Comparison of ENCODE assay signal across 1 cellular context in the genomic region with DNA sequence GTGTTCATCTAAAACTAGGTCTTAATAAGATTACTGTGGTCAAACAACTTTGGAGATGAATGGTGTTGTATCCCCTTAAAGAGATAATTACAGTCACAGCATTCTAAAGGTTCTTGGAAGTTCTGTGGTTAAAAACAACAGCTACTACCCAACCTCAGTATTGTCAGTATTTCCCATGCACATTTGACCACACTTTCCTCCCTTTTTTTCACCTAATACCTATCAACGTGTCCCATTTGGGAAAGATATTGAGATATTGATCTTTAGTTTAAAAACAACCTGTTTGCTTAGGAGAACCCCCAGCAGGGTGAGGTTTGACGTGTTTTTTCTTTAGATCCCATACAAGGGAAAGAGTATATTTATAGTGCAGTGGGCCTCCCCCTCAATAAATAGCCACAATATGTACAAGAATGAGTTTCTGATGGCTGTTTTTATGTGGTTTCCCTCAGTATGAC.
TF ChIP-seq lines count a peak whose summit lies in the region.

No MANE protein-coding gene starts in this region.

TF ChIP-seq in GM12878, 131 proteins besides CTCF, POLR2A, EP300 and RAD21 (continued from another document and continues in another):
- TF ChIP-seq, protein P1, sequence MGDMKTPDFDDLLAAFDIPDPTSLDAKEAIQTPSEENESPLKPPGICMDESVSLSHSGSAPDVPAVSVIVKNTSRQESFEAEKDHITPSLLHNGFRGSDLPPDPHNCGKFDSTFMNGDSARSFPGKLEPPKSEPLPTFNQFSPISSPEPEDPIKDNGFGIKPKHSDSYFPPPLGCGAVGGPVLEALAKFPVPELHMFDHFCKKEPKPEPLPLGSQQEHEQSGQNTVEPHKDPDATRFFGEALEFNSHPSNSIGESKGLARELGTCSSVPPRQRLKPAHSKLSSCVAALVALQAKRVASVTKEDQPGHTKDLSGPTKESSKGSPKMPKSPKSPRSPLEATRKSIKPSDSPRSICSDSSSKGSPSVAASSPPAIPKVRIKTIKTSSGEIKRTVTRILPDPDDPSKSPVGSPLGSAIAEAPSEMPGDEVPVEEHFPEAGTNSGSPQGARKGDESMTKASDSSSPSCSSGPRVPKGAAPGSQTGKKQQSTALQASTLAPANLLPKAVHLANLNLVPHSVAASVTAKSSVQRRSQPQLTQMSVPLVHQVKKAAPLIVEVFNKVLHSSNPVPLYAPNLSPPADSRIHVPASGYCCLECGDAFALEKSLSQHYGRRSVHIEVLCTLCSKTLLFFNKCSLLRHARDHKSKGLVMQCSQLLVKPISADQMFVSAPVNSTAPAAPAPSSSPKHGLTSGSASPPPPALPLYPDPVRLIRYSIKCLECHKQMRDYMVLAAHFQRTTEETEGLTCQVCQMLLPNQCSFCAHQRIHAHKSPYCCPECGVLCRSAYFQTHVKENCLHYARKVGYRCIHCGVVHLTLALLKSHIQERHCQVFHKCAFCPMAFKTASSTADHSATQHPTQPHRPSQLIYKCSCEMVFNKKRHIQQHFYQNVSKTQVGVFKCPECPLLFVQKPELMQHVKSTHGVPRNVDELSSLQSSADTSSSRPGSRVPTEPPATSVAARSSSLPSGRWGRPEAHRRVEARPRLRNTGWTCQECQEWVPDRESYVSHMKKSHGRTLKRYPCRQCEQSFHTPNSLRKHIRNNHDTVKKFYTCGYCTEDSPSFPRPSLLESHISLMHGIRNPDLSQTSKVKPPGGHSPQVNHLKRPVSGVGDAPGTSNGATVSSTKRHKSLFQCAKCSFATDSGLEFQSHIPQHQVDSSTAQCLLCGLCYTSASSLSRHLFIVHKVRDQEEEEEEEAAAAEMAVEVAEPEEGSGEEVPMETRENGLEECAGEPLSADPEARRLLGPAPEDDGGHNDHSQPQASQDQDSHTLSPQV (IDR thresholded peaks at IDR 0.05): no peak
- TF ChIP-seq TCF12 (IDR thresholded peaks at IDR 0.05; ENCODE audit: low read depth, low read length): 0 out of 2 replicates have a peak, but pooled peaks have one; percentile 16
- no peak for TF ChIP-seq POU2F2 (IDR thresholded peaks at IDR 0.05; ENCODE audit: borderline replicate concordance, low read depth, low read length)
- TF ChIP-seq, protein P2, sequence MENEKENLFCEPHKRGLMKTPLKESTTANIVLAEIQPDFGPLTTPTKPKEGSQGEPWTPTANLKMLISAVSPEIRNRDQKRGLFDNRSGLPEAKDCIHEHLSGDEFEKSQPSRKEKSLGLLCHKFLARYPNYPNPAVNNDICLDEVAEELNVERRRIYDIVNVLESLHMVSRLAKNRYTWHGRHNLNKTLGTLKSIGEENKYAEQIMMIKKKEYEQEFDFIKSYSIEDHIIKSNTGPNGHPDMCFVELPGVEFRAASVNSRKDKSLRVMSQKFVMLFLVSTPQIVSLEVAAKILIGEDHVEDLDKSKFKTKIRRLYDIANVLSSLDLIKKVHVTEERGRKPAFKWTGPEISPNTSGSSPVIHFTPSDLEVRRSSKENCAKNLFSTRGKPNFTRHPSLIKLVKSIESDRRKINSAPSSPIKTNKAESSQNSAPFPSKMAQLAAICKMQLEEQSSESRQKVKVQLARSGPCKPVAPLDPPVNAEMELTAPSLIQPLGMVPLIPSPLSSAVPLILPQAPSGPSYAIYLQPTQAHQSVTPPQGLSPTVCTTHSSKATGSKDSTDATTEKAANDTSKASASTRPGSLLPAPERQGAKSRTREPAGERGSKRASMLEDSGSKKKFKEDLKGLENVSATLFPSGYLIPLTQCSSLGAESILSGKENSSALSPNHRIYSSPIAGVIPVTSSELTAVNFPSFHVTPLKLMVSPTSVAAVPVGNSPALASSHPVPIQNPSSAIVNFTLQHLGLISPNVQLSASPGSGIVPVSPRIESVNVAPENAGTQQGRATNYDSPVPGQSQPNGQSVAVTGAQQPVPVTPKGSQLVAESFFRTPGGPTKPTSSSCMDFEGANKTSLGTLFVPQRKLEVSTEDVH (IDR thresholded peaks at IDR 0.05; ENCODE audit: low read depth, partially characterized antibody): no peak
- TF ChIP-seq MXI1 (IDR thresholded peaks at IDR 0.05; ENCODE audit: low read depth, low read length): no peak
- no peak for TF ChIP-seq EZH2 (IDR thresholded peaks at IDR 0.05; ENCODE audit: borderline replicate concordance, control insufficient read depth, low read depth, low read length)
- TF ChIP-seq, protein P3, sequence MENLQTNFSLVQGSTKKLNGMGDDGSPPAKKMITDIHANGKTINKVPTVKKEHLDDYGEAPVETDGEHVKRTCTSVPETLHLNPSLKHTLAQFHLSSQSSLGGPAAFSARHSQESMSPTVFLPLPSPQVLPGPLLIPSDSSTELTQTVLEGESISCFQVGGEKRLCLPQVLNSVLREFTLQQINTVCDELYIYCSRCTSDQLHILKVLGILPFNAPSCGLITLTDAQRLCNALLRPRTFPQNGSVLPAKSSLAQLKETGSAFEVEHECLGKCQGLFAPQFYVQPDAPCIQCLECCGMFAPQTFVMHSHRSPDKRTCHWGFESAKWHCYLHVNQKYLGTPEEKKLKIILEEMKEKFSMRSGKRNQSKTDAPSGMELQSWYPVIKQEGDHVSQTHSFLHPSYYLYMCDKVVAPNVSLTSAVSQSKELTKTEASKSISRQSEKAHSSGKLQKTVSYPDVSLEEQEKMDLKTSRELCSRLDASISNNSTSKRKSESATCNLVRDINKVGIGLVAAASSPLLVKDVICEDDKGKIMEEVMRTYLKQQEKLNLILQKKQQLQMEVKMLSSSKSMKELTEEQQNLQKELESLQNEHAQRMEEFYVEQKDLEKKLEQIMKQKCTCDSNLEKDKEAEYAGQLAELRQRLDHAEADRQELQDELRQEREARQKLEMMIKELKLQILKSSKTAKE (IDR thresholded peaks at IDR 0.05; ENCODE audit: low read depth, poor library complexity, severe bottlenecking): no peak
- TF ChIP-seq RUNX3 (IDR thresholded peaks at IDR 0.05; ENCODE audit: low read length): peak; percentile 89
- TF ChIP-seq SUPT20H (IDR thresholded peaks at IDR 0.05; ENCODE audit: borderline replicate concordance, control insufficient read depth, low read depth, low read length): no peak
- no peak for TF ChIP-seq CHD4 (IDR thresholded peaks at IDR 0.05)
- TF ChIP-seq ZNF274 (IDR thresholded peaks at IDR 0.05; ENCODE audit: insufficient read depth, insufficient read length): no peak
- TF ChIP-seq GATAD2B (conservative IDR thresholded peaks at IDR 0.05; ENCODE audit: low read depth): no peak
- TF ChIP-seq ZNF622 (IDR thresholded peaks at IDR 0.05): no peak
- TF ChIP-seq CBFB (IDR thresholded peaks at IDR 0.05; ENCODE audit: low read depth): no peak
- TF ChIP-seq, protein P4, sequence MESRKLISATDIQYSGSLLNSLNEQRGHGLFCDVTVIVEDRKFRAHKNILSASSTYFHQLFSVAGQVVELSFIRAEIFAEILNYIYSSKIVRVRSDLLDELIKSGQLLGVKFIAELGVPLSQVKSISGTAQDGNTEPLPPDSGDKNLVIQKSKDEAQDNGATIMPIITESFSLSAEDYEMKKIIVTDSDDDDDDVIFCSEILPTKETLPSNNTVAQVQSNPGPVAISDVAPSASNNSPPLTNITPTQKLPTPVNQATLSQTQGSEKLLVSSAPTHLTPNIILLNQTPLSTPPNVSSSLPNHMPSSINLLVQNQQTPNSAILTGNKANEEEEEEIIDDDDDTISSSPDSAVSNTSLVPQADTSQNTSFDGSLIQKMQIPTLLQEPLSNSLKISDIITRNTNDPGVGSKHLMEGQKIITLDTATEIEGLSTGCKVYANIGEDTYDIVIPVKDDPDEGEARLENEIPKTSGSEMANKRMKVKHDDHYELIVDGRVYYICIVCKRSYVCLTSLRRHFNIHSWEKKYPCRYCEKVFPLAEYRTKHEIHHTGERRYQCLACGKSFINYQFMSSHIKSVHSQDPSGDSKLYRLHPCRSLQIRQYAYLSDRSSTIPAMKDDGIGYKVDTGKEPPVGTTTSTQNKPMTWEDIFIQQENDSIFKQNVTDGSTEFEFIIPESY (IDR thresholded peaks at IDR 0.05): no peak
- no peak for TF ChIP-seq RFX5 (IDR thresholded peaks at IDR 0.05; ENCODE audit: low read depth, low read length)
- TF ChIP-seq SMARCA5 (IDR thresholded peaks at IDR 0.05): no peak
- TF ChIP-seq SP1 (IDR thresholded peaks at IDR 0.05; ENCODE audit: low read depth, low read length): no peak
- TF ChIP-seq SIX5 (IDR thresholded peaks at IDR 0.05; ENCODE audit: low read depth, low read length, severe bottlenecking): no peak
- no peak for TF ChIP-seq SRF (IDR thresholded peaks at IDR 0.05; ENCODE audit: low read depth in 2 of 2, low read length in 2 of 2)
- TF ChIP-seq SMC3 (IDR thresholded peaks at IDR 0.05; ENCODE audit: borderline replicate concordance, low read length): no peak
- TF ChIP-seq CREM (IDR thresholded peaks at IDR 0.05; ENCODE audit: low read depth): no peak
- no peak for TF ChIP-seq PAX8 (IDR thresholded peaks at IDR 0.05)
- peak; percentile 75 for TF ChIP-seq IKZF1 (conservative IDR thresholded peaks at IDR 0.05)
- no peak for TF ChIP-seq STAT3 (IDR thresholded peaks at IDR 0.05; ENCODE audit: low read depth, low read length)
- TF ChIP-seq CEBPB (IDR thresholded peaks at IDR 0.05; ENCODE audit: borderline replicate concordance in 1 of 2, low read depth in 2 of 2, low read length in 2 of 2): no peak
- TF ChIP-seq WRNIP1 (IDR thresholded peaks at IDR 0.05; ENCODE audit: borderline replicate concordance, low read depth, low read length): no peak
- no peak for TF ChIP-seq TBL1XR1 (IDR thresholded peaks at IDR 0.05; ENCODE audit: low read depth, low read length)
- TF ChIP-seq BMI1 (IDR thresholded peaks at IDR 0.05; ENCODE audit: borderline replicate concordance): no peak
- no peak for TF ChIP-seq HDGF (IDR thresholded peaks at IDR 0.05)
- no peak for TF ChIP-seq HDAC2 (IDR thresholded peaks at IDR 0.05)
- no peak for TF ChIP-seq FOS (IDR thresholded peaks at IDR 0.05; ENCODE audit: borderline replicate concordance, extremely low read depth, insufficient read length)
- TF ChIP-seq NFIC (IDR thresholded peaks at IDR 0.05; ENCODE audit: low read depth, low read length): peak; percentile 75
- TF ChIP-seq, protein P5, sequence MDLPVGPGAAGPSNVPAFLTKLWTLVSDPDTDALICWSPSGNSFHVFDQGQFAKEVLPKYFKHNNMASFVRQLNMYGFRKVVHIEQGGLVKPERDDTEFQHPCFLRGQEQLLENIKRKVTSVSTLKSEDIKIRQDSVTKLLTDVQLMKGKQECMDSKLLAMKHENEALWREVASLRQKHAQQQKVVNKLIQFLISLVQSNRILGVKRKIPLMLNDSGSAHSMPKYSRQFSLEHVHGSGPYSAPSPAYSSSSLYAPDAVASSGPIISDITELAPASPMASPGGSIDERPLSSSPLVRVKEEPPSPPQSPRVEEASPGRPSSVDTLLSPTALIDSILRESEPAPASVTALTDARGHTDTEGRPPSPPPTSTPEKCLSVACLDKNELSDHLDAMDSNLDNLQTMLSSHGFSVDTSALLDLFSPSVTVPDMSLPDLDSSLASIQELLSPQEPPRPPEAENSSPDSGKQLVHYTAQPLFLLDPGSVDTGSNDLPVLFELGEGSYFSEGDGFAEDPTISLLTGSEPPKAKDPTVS (IDR thresholded peaks at IDR 0.05; ENCODE audit: low read depth, low read length): no peak
- TF ChIP-seq FOXM1 (IDR thresholded peaks at IDR 0.05; ENCODE audit: low read depth, low read length): peak; percentile 57; the same call in 1 of the 2 replicates
- no peak for TF ChIP-seq KLF5 (IDR thresholded peaks at IDR 0.05; ENCODE audit: partially characterized antibody)
- TF ChIP-seq, protein P6, sequence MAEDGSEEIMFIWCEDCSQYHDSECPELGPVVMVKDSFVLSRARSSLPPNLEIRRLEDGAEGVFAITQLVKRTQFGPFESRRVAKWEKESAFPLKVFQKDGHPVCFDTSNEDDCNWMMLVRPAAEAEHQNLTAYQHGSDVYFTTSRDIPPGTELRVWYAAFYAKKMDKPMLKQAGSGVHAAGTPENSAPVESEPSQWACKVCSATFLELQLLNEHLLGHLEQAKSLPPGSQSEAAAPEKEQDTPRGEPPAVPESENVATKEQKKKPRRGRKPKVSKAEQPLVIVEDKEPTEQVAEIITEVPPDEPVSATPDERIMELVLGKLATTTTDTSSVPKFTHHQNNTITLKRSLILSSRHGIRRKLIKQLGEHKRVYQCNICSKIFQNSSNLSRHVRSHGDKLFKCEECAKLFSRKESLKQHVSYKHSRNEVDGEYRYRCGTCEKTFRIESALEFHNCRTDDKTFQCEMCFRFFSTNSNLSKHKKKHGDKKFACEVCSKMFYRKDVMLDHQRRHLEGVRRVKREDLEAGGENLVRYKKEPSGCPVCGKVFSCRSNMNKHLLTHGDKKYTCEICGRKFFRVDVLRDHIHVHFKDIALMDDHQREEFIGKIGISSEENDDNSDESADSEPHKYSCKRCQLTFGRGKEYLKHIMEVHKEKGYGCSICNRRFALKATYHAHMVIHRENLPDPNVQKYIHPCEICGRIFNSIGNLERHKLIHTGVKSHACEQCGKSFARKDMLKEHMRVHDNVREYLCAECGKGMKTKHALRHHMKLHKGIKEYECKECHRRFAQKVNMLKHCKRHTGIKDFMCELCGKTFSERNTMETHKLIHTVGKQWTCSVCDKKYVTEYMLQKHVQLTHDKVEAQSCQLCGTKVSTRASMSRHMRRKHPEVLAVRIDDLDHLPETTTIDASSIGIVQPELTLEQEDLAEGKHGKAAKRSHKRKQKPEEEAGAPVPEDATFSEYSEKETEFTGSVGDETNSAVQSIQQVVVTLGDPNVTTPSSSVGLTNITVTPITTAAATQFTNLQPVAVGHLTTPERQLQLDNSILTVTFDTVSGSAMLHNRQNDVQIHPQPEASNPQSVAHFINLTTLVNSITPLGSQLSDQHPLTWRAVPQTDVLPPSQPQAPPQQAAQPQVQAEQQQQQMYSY (CRISPR knock-in tag; IDR thresholded peaks at IDR 0.05): no peak
- TF ChIP-seq LARP7 (IDR thresholded peaks at IDR 0.05): no peak
- no peak for TF ChIP-seq ZZZ3 (IDR thresholded peaks at IDR 0.05; ENCODE audit: control insufficient read depth, insufficient read length, low read depth)
- no peak for TF ChIP-seq ASH2L (IDR thresholded peaks at IDR 0.05; ENCODE audit: borderline replicate concordance, low read depth)
- peak; percentile 53 for TF ChIP-seq JUNB (IDR thresholded peaks at IDR 0.05)
- TF ChIP-seq, protein P7, sequence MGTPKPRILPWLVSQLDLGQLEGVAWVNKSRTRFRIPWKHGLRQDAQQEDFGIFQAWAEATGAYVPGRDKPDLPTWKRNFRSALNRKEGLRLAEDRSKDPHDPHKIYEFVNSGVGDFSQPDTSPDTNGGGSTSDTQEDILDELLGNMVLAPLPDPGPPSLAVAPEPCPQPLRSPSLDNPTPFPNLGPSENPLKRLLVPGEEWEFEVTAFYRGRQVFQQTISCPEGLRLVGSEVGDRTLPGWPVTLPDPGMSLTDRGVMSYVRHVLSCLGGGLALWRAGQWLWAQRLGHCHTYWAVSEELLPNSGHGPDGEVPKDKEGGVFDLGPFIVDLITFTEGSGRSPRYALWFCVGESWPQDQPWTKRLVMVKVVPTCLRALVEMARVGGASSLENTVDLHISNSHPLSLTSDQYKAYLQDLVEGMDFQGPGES (IDR thresholded peaks at IDR 0.05): no peak
- TF ChIP-seq EGR1 (IDR thresholded peaks at IDR 0.05; ENCODE audit: borderline replicate concordance in 1 of 2, low read depth in 2 of 2, low read length in 2 of 2): no peak
